ENCODE assay signal across 8 cellular contexts in the genomic region with DNA sequence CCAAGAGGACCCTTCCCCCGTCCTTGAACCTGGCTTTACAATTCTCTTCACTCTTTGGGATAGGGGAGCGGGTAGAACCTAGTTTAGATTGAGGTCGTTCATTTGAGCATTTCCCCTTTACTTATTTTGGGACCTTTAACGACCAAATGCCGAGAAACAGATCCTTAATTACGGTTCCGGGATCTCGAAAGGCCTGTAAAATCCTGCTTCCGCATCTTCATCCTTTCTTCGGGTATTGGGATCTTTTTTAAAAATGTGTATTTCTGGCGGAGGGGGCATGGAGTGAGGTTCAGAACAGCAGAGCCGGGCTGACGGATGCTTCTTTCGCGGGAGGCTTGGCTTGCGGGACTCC. TPM values are rescaled to one million over a fixed set of nuclear protein-coding genes. Genes with fewer than 3 reads are reported as not detected.
DNase-seq lines count a peak whose midpoint lies in the region; ATAC-seq and TF ChIP-seq lines count a peak whose summit lies in the region.

No MANE protein-coding gene starts in this region.

- H3K36me3 ChIP-seq in right lobe of liver = no peaks in the 10 kb centered on the region
- H3K36me3 ChIP-seq in tibial artery = no peaks in the 10 kb centered on the region

- CTCF ChIA-PET in activated CD8-positive, alpha-beta memory T cell treated with anti-CD3 and anti-CD28 coated beads, Interleukin-2, amount 10 ng/mL, durations not matched to agents 7 days and 5 days (lab: Charles Lee) = no interaction called here

- H3K27ac Mint-ChIP-seq in activated CD8-positive, alpha-beta memory T cell treated with anti-CD3 and anti-CD28 coated beads, Interleukin-2, amount 10 ng/mL, durations not matched to agents 7 days and 5 days = peak overlapping the region; percentile 96

- no peak for TF ChIP-seq POLR2A in right lobe of liver (IDR thresholded peaks at IDR 0.05)

- TF ChIP-seq CTCF in right lobe of liver (IDR thresholded peaks at IDR 0.05) (no peak), tibial artery (IDR thresholded peaks at IDR 0.05) (no peak)

- WGBS in adipose tissue, 3 donors = 2 to 6% (median 2%) methylated on average over 16 of the region's 16 CpGs
- WGBS in right lobe of liver (ENCODE audit: insufficient coverage, low coverage, low lambda C conversion rate, missing lambda C conversion rate) = 4% methylated on average over 15 of the region's 16 CpGs

- H3K27me3 Mint-ChIP-seq in activated CD8-positive, alpha-beta memory T cell treated with anti-CD3 and anti-CD28 coated beads, Interleukin-2, amount 10 ng/mL, durations not matched to agents 7 days and 5 days = no peaks in the 10 kb centered on the region

- peaks cover 5% of the 10 kb centered on the region for H3K36me3 Mint-ChIP-seq in activated CD8-positive, alpha-beta memory T cell treated with anti-CD3 and anti-CD28 coated beads, Interleukin-2, amount 10 ng/mL, durations not matched to agents 7 days and 5 days

- DNase-seq in activated CD8-positive, alpha-beta memory T cell treated with anti-CD3 and anti-CD28 coated beads, Interleukin-2, amount 10 ng/mL, durations not matched to agents 7 days and 5 days = no peak
- no peak for DNase-seq in activated CD8-positive, alpha-beta memory T cell treated with anti-CD3 and anti-CD28 coated beads for 24 hours
- DNase-seq in right lobe of liver (no peak), tibial artery (no peak)
- DNase-seq in activated CD4-positive, CD25-positive, alpha-beta regulatory T cell treated with anti-CD3 and anti-CD28 coated beads, Interleukin-2, amount 50 U/mL, for 72 hours = no peak

- H3K27me3 ChIP-seq in right lobe of liver (no peaks in the 10 kb centered on the region), tibial artery (no peaks in the 10 kb centered on the region)

- H3K9me3 ChIP-seq in right lobe of liver (no peaks in the 10 kb centered on the region), tibial artery (no peaks in the 10 kb centered on the region)

- peak overlapping the region; percentile 96 for H3K4me3 Mint-ChIP-seq in activated CD8-positive, alpha-beta memory T cell treated with anti-CD3 and anti-CD28 coated beads, Interleukin-2, amount 10 ng/mL, durations not matched to agents 7 days and 5 days

- ATAC-seq in activated CD8-positive, alpha-beta memory T cell treated with anti-CD3 and anti-CD28 coated beads, Interleukin-2, amount 10 ng/mL, durations not matched to agents 7 days and 5 days = no peak
- ATAC-seq in right lobe of liver (no peak), GM19455 (IDR thresholded peaks at IDR 0.05; ENCODE audit: unreplicated experiment) (no peak), GM18870 (IDR thresholded peaks at IDR 0.05; ENCODE audit: unreplicated experiment) (no peak)

- peaks cover 30% of the 10 kb centered on the region for H3K4me1 Mint-ChIP-seq in activated CD8-positive, alpha-beta memory T cell treated with anti-CD3 and anti-CD28 coated beads, Interleukin-2, amount 10 ng/mL, durations not matched to agents 7 days and 5 days

- H3K4me1 ChIP-seq in right lobe of liver (peaks cover 0 to 21% (median 7%) of the 10 kb centered on the region in 4 donors), tibial artery (peaks cover 0 to 23% (median 14%) of the 10 kb centered on the region in 4 donors)

- H3K4me3 ChIP-seq in right lobe of liver = peak overlapping the region; percentile 79 to 89 (median 83)
- H3K4me3 ChIP-seq in tibial artery = peak overlapping the region; percentile 88 to 98

- intact Hi-C loops in right lobe of liver (cut with DNase I) = no loop called here
- intact Hi-C loops in tibial artery (cut with DNase I; ENCODE audit: low total_unique reads) = loop anchor here (10.0 kb wide), 1 partner anchor 68 kb away; no protein-coding TSS in a partner anchor

- peak overlapping the region; percentile 100 for H3K27ac ChIP-seq in adipose tissue (ENCODE audit: low read depth, low read length)
- peak overlapping the region; percentile 99 to 100 (median 99) for H3K27ac ChIP-seq in right lobe of liver
- peak overlapping the region; percentile 100 for H3K27ac ChIP-seq in tibial artery

- H3K9me3 Mint-ChIP-seq in activated CD8-positive, alpha-beta memory T cell treated with anti-CD3 and anti-CD28 coated beads, Interleukin-2, amount 10 ng/mL, durations not matched to agents 7 days and 5 days (ENCODE audit: low read depth) = peaks cover 3% of the 10 kb centered on the region

RNA-seq across cellular contexts. Expression of a gene that starts 0.4 kb away (rescaled TPM):
- 10 to 100 TPM; 33.6 to 34.4 TPM for total RNA-seq in activated CD8-positive, alpha-beta memory T cell treated with anti-CD3 and anti-CD28 coated beads, Interleukin-2, amount 10 ng/mL, durations not matched to agents 7 days and 5 days
- 10 to 100 TPM; 10.8 to 49.6 (median 42.7) TPM for polyA plus RNA-seq in adipose tissue
- 10 to 100 TPM; 33.3 to 56.4 (median 38.1) TPM for total RNA-seq in right lobe of liver
